Comparison of ENCODE assay signal across 13 cellular contexts in genomic region chr16:11181889-11182279, GRCh38.
DNase-seq lines count a peak whose midpoint lies in the region; ATAC-seq, FAIRE-seq and TF ChIP-seq lines count a peak whose summit lies in the region.
"Had no signal": no experiment of that assay in that cellular context is flagged by ENCODE, and none has a peak within 500 bp of the region (broad histone marks: within the 10 kb centered on the region; RNA-seq: fewer than 3 reads in every experiment).

No MANE protein-coding gene starts in this region.

- H3K27ac Mint-ChIP-seq in effector memory CD8-positive, alpha-beta T cell: no peak overlapping the region

- no peak overlapping the region for H3K4me3 Mint-ChIP-seq in effector memory CD8-positive, alpha-beta T cell

- H3K36me3 Mint-ChIP-seq in effector memory CD8-positive, alpha-beta T cell (ENCODE audit: insufficient read depth): peaks cover 7% of the 10 kb centered on the region

- no peaks in the 10 kb centered on the region for H3K27me3 Mint-ChIP-seq in effector memory CD8-positive, alpha-beta T cell

- no peaks in the 10 kb centered on the region for H3K9me3 ChIP-seq in OCI-LY3 (ENCODE audit: insufficient read depth, low read length)

- DNase-seq in GM18507 (ENCODE audit: extremely low spot score, insufficient read length, low read depth) (no peak), NCI-H128 (lab: John Stamatoyannopoulos, UW; ENCODE audit: unreplicated experiment) (no peak), NCI-H2171 (lab: John Stamatoyannopoulos, UW) (no peak)
- DNase-seq in effector memory CD8-positive, alpha-beta T cell: no peak
- DNase-seq in stimulated activated CD4-positive, alpha-beta T cell treated with anti-CD3 and anti-CD28 coated beads, Interleukin-4, amount 100 ng/mL, for 1 hour: peak; percentile 32
- DNase-seq: effector CD4-positive, alpha-beta T cell; left cardiac atrium; OCI-M1 had no signal

- H3K9me3 Mint-ChIP-seq in effector memory CD8-positive, alpha-beta T cell: no peaks in the 10 kb centered on the region

- H3K9ac ChIP-seq in OCI-LY3 (ENCODE audit: low read length): peak overlapping the region; percentile 81; the same call in 1 of the 2 replicates

- H4K20me1 ChIP-seq in OCI-LY3 (ENCODE audit: insufficient read depth, low read length): no peaks in the 10 kb centered on the region

- ATAC-seq in effector memory CD8-positive, alpha-beta T cell (replicated peaks): peak; percentile 27
- no peak for ATAC-seq in HG02852 (IDR thresholded peaks at IDR 0.05; ENCODE audit: unreplicated experiment)
- no peak for ATAC-seq in GM21390 (IDR thresholded peaks at IDR 0.05; ENCODE audit: unreplicated experiment)

- peaks cover 11% of the 10 kb centered on the region for H3K36me3 ChIP-seq in OCI-LY3 (replicated peaks; ENCODE audit: low read depth, low read length)

- no peak for TF ChIP-seq CTCF in OCI-LY3 (IDR thresholded peaks at IDR 0.05; ENCODE audit: low read depth, low read length)

- H3K4me1 ChIP-seq in OCI-LY3 (ENCODE audit: low read length): peaks cover 74% of the 10 kb centered on the region

- peak; percentile 84 for FAIRE-seq in GM18507 (lab: Jason Lieb, UNC)
- FAIRE-seq: urothelium cell line had no signal

- peaks cover 0 to 7% of the 10 kb centered on the region in 2 donors for H3K4me1 Mint-ChIP-seq in effector memory CD8-positive, alpha-beta T cell (ENCODE audit: low read depth in 2 of 2)

- peak overlapping the region; percentile 91 for H3K27ac ChIP-seq in OCI-LY3 (ENCODE audit: low read length)

- H3K4me3 ChIP-seq in OCI-LY3 (ENCODE audit: low read length): peak overlapping the region; percentile 44; the same call in 1 of the 2 replicates
- H3K4me3 ChIP-seq: skin epidermis had no signal

- H3K4me2 ChIP-seq in OCI-LY3 (ENCODE audit: low read length): peak overlapping the region; percentile 78

- no peaks in the 10 kb centered on the region for H3K27me3 ChIP-seq in OCI-LY3 (ENCODE audit: low read depth, low read length)

- no peaks in the 10 kb centered on the region for H3K79me2 ChIP-seq in OCI-LY3 (ENCODE audit: low read length)

- H2AFZ ChIP-seq in OCI-LY3 (ENCODE audit: low read depth, low read length): no peak overlapping the region
